ENCODE assay signal across 2 cellular contexts in the genomic region with DNA sequence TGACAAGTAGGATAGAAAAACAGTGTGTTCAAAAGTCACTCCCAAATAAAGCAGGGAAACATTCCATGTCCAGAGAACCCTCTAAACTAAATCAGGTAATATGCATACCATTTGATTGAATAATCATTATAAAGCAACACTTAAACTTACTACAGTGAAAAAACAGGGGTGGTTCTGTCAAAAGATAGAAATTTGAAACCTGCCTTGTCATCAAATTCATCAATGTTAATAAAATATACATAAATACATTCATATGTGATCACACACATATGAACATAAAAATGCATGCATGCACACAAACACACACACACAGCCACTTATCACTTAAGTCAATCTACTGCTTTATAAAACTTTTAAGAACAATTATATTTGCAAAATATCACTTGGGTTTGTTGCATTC.
TF ChIP-seq lines count a peak whose summit lies in the region.

No MANE protein-coding gene starts in this region.

TF ChIP-seq in HepG2, 621 proteins besides CTCF, POLR2A, EP300 and RAD21:
- TF ChIP-seq MAFF (IDR thresholded peaks at IDR 0.05; ENCODE audit: low read depth, low read length) (peak; percentile 44; the same call in 1 of the 2 replicates), NFIB (CRISPR knock-in tag; IDR thresholded peaks at IDR 0.05; ENCODE audit: borderline replicate concordance) (no peak), MEIS1 (CRISPR knock-in tag; IDR thresholded peaks at IDR 0.05; ENCODE audit: borderline replicate concordance) (no peak), POGZ (CRISPR knock-in tag; IDR thresholded peaks at IDR 0.05) (no peak), ZNF605 (CRISPR knock-in tag; IDR thresholded peaks at IDR 0.05) (no peak), MAFK (conservative IDR thresholded peaks at IDR 0.05 in 1 of 2, IDR thresholded peaks at IDR 0.05 in 1 of 2; ENCODE audit: low read length in 2 of 2) (peak; percentile 52 to 72)

TF ChIP-seq in H1, 55 proteins besides CTCF, POLR2A, EP300 and RAD21:
- TF ChIP-seq RFX5 (IDR thresholded peaks at IDR 0.05; ENCODE audit: borderline replicate concordance, low read depth, low read length): no peak
- TF ChIP-seq NANOG (IDR thresholded peaks at IDR 0.05; ENCODE audit: insufficient read depth, low read depth, low read length, poor library complexity, severe bottlenecking): no peak
- TF ChIP-seq CEBPB (IDR thresholded peaks at IDR 0.05; ENCODE audit: low read depth, low read length): no peak
- no peak for TF ChIP-seq CBX5 (IDR thresholded peaks at IDR 0.05; ENCODE audit: low read depth, low read length)
- TF ChIP-seq SP1 (IDR thresholded peaks at IDR 0.05; ENCODE audit: low read depth, low read length): no peak
- no peak for TF ChIP-seq GABPA (IDR thresholded peaks at IDR 0.05; ENCODE audit: borderline replicate concordance, insufficient read depth, low read length)
- no peak for TF ChIP-seq SIX5 (IDR thresholded peaks at IDR 0.05; ENCODE audit: low read depth, low read length)
- no peak for TF ChIP-seq TEAD4 (IDR thresholded peaks at IDR 0.05; ENCODE audit: low read depth, low read length)
- TF ChIP-seq BCL11A (IDR thresholded peaks at IDR 0.05; ENCODE audit: low read depth in 2 of 2, low read length in 2 of 2): no peak
- TF ChIP-seq FOSL1 (IDR thresholded peaks at IDR 0.05; ENCODE audit: insufficient read depth, low read depth, low read length): no peak
- no peak for TF ChIP-seq SRF (IDR thresholded peaks at IDR 0.05; ENCODE audit: low read depth, low read length)
- TF ChIP-seq, protein P1, sequence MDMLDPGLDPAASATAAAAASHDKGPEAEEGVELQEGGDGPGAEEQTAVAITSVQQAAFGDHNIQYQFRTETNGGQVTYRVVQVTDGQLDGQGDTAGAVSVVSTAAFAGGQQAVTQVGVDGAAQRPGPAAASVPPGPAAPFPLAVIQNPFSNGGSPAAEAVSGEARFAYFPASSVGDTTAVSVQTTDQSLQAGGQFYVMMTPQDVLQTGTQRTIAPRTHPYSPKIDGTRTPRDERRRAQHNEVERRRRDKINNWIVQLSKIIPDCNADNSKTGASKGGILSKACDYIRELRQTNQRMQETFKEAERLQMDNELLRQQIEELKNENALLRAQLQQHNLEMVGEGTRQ (IDR thresholded peaks at IDR 0.05; ENCODE audit: low read length): no peak
- no peak for TF ChIP-seq SUZ12 (IDR thresholded peaks at IDR 0.05; ENCODE audit: low read length)
- no peak for TF ChIP-seq POU5F1 (IDR thresholded peaks at IDR 0.05; ENCODE audit: low read depth, low read length)
- no peak for TF ChIP-seq EZH2 (IDR thresholded peaks at IDR 0.05; ENCODE audit: low read depth, low read length, severe bottlenecking)
- no peak for TF ChIP-seq BACH1 (IDR thresholded peaks at IDR 0.05; ENCODE audit: low read length)
- TF ChIP-seq, protein P2, sequence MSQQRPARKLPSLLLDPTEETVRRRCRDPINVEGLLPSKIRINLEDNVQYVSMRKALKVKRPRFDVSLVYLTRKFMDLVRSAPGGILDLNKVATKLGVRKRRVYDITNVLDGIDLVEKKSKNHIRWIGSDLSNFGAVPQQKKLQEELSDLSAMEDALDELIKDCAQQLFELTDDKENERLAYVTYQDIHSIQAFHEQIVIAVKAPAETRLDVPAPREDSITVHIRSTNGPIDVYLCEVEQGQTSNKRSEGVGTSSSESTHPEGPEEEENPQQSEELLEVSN (IDR thresholded peaks at IDR 0.05): no peak
- no peak for TF ChIP-seq KDM5A (IDR thresholded peaks at IDR 0.05; ENCODE audit: low read length)
- no peak for TF ChIP-seq CREB1 (IDR thresholded peaks at IDR 0.05)
